Comparison of ENCODE assay signal across 10 cellular contexts in genomic region chr15:69190504-69190903, GRCh38.
"Had no signal": no experiment of that assay in that cellular context is flagged by ENCODE, and none has a peak within 500 bp of the region (broad histone marks: within the 10 kb centered on the region; RNA-seq: fewer than 3 reads in every experiment).

No MANE protein-coding gene starts in this region.

- H3K27ac ChIP-seq: HL-60, KMS-11 had no signal

- FAIRE-seq: H1, H54 had no signal

- H3K4me3 ChIP-seq: GM23338 had no signal

- H2AFZ ChIP-seq: GM23338 had no signal

- H3K9ac ChIP-seq: KMS-11 had no signal

- ATAC-seq: GM23338 had no signal

- H3K4me2 ChIP-seq: GM23338, KMS-11 had no signal

- DNase-seq: H9, HCEC 1CT, HFFc6, IMR-90, KBM-7 had no signal
